In the genomic region with DNA sequence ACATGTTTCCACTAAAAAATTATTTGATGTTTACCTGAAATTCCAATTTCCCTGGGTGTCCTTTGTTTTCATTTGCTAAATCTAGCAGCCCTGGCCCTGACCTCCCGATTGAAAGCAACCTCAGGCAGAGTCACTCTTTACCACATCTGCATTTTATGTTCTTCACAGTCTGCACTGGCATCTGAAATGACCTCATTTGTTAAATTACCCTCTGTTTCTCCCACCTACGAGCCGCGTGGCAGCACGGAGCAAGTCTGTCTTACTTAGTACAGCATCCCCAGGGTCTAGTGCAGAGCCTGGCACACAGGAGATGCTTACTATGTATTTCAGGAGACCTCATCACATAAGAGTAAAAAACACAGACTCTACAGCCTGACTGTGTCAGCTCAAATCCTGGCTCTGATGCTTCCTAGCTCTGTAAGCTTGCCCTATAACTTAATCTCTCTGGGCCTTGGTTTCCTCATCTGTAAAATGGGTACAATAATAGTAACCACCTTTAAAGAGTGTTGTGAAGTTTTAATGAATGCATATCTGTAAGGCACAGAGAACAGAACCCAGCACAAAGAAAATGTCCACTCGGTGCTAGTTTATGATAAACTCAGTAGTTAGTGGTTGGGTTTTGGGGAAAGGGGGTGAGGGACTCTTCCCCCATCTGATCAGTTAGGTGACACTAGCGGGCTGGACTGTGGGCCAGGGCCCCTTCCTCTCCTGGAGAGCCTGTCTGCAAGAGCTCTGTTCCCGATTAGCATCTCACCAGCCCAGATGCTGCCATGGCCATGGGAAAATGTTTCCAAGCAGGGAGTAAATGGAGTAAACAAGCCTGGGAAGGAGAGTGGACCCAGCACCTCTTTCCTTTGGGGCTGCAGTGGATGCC, we compare ENCODE assay signal across 14 cellular contexts.
DNase-seq lines count a peak whose midpoint lies in the region; TF ChIP-seq lines count a peak whose summit lies in the region.
"Had no signal": no experiment of that assay in that cellular context is flagged by ENCODE, and none has a peak within 500 bp of the region (broad histone marks: within the 10 kb centered on the region; RNA-seq: fewer than 3 reads in every experiment).

No MANE protein-coding gene starts in this region.

- no CpG with 5 or more reads among the region's 8 CpGs for WGBS in mesendoderm (ENCODE audit: extremely low coverage, insufficient coverage, low lambda C conversion rate)

- POLR2A ChIA-PET in Caco-2 (lab: Charles Lee) = interaction anchor here (0.5 kb wide), 1 partner anchor 34 kb away, joined by 7 read pairs; no protein-coding TSS in a partner anchor

- no peak overlapping the region for H3K9ac ChIP-seq in mesendoderm (ENCODE audit: low read length)

- no peak overlapping the region for H4K5ac ChIP-seq in mesendoderm (ENCODE audit: low read length)

- H3K9me3 ChIP-seq in cardiac muscle cell (ENCODE audit: low read depth) = no peaks in the 10 kb centered on the region
- no peaks in the 10 kb centered on the region for H3K9me3 ChIP-seq in right atrium auricular region
- no peaks in the 10 kb centered on the region for H3K9me3 ChIP-seq in Caco-2
- H3K9me3 ChIP-seq: BE2C, HAP-1 had no signal

- CTCF ChIA-PET in Caco-2 (lab: Charles Lee) = interaction anchor here (1.3 kb wide), 1 partner anchor 82 kb away, joined by 3 read pairs; no protein-coding TSS in a partner anchor

- no peak overlapping the region for H2BK15ac ChIP-seq in mesendoderm (replicated peaks; ENCODE audit: low read depth)

- H3K27ac Mint-ChIP-seq in endothelial cell (ENCODE audit: unreplicated experiment) (peak overlapping the region; percentile 44), Caco-2 (ENCODE audit: unreplicated experiment) (no peak overlapping the region)

- H3K4ac ChIP-seq in mesendoderm (ENCODE audit: low read depth, low read length) = no peak overlapping the region

- no peak for DNase-seq in cardiac muscle cell (ENCODE audit: low read depth in 1 of 2, low spot score in 1 of 2)
- DNase-seq in right atrium auricular region (ENCODE audit: low spot score) = no peak
- DNase-seq in activated CD8-positive, alpha-beta memory T cell treated with anti-CD3 and anti-CD28 coated beads for 24 hours = peak; percentile 77
- DNase-seq in endothelial cell (ENCODE audit: low spot score) = no peak
- DNase-seq in substantia nigra (lab: John Stamatoyannopoulos, UW) = no peak
- DNase-seq in mesendoderm = no peak
- no peak for DNase-seq in Caco-2
- no peak for DNase-seq in AG08396 (ENCODE audit: low spot score)
- DNase-seq: amniotic stem cell, BE2C, IMR-90, NCI-H1930 had no signal

- H3K18ac ChIP-seq in mesendoderm (ENCODE audit: low read length) = no peak overlapping the region

- H3K79me1 ChIP-seq in mesendoderm (ENCODE audit: low read length) = no peaks in the 10 kb centered on the region

- H3K27me3 Mint-ChIP-seq in endothelial cell (ENCODE audit: unreplicated experiment) (peaks cover 35% of the 10 kb centered on the region), Caco-2 (ENCODE audit: insufficient read depth, unreplicated experiment) (no peaks in the 10 kb centered on the region)

- intact Hi-C loops in Caco-2 (cut with micrococcal nuclease; ENCODE audit: unreplicated experiment) = no loop called here

- no peak overlapping the region for H2BK120ac ChIP-seq in mesendoderm (ENCODE audit: low read depth, low read length)

- no TSS peak for BruUV-seq in Caco-2 (replicated peaks; lab: Mats Ljungman, UMichigan)

- no peak overlapping the region for H3K56ac ChIP-seq in mesendoderm (ENCODE audit: low read length)

- H3K4me3 Mint-ChIP-seq in endothelial cell (ENCODE audit: unreplicated experiment) (no peak overlapping the region), Caco-2 (ENCODE audit: unreplicated experiment) (no peak overlapping the region)

- TF ChIP-seq CTCF in cardiac muscle cell (IDR thresholded peaks at IDR 0.05; ENCODE audit: low read depth, low read length) (no peak), right atrium auricular region (IDR thresholded peaks at IDR 0.05) (no peak), endothelial cell (IDR thresholded peaks at IDR 0.05; ENCODE audit: unreplicated experiment) (no peak), Caco-2 (IDR thresholded peaks at IDR 0.05; ENCODE audit: insufficient read depth in 1 of 2, low read depth in 1 of 2, low read length in 1 of 2, severe bottlenecking in 1 of 2, unreplicated experiment in 1 of 2) (no peak)

- no peak overlapping the region for H2AK5ac ChIP-seq in mesendoderm (ENCODE audit: low read length)

- H3K9me3 Mint-ChIP-seq in endothelial cell (ENCODE audit: unreplicated experiment) (no peaks in the 10 kb centered on the region), Caco-2 (ENCODE audit: unreplicated experiment) (no peaks in the 10 kb centered on the region)

- H3K36me3 ChIP-seq in cardiac muscle cell (no peaks in the 10 kb centered on the region), right atrium auricular region (peaks cover 5% of the 10 kb centered on the region), mesendoderm (ENCODE audit: control insufficient read depth, insufficient read depth, low read length) (peaks cover 2% of the 10 kb centered on the region), Caco-2 (ENCODE audit: control insufficient read depth, insufficient read depth, low read length) (no peaks in the 10 kb centered on the region)
- H3K36me3 ChIP-seq: BE2C, HAP-1 had no signal

- H4K8ac ChIP-seq in mesendoderm (ENCODE audit: low read depth, low read length) = no peak overlapping the region

- no peak overlapping the region for H3K4me2 ChIP-seq in mesendoderm (ENCODE audit: low read length)
- H3K4me2 ChIP-seq: hepatocyte had no signal

- H3K27me3 ChIP-seq in cardiac muscle cell = no peaks in the 10 kb centered on the region
- no peaks in the 10 kb centered on the region for H3K27me3 ChIP-seq in right atrium auricular region
- no peaks in the 10 kb centered on the region for H3K27me3 ChIP-seq in mesendoderm (ENCODE audit: insufficient read depth, low read length, poor library complexity)
- H3K27me3 ChIP-seq in Caco-2 (replicated peaks; ENCODE audit: control insufficient read depth, insufficient read depth, low read length) = no peaks in the 10 kb centered on the region
- H3K27me3 ChIP-seq: BE2C, hepatocyte had no signal

- H3K4me1 ChIP-seq in cardiac muscle cell (ENCODE audit: low read depth) (peaks cover 12% of the 10 kb centered on the region), right atrium auricular region (peaks cover 0 to 19% of the 10 kb centered on the region in 2 donors), mesendoderm (ENCODE audit: control insufficient read depth, low read depth, low read length) (no peaks in the 10 kb centered on the region), Caco-2 (no peaks in the 10 kb centered on the region)
- H3K4me1 ChIP-seq: BE2C had no signal

- H3K4me1 Mint-ChIP-seq in endothelial cell (ENCODE audit: unreplicated experiment) (peaks cover 68% of the 10 kb centered on the region), Caco-2 (ENCODE audit: low read depth, unreplicated experiment) (no peaks in the 10 kb centered on the region)

- no peak overlapping the region for H3K23ac ChIP-seq in mesendoderm (ENCODE audit: low read length)

- peak overlapping the region; percentile 74 for H3K27ac ChIP-seq in cardiac muscle cell
- H3K27ac ChIP-seq in right atrium auricular region = no peak overlapping the region
- H3K27ac ChIP-seq in substantia nigra (ENCODE audit: low read depth, low read length, poor library complexity, severe bottlenecking) = peak overlapping the region; percentile 80
- H3K27ac ChIP-seq in mesendoderm (ENCODE audit: low read depth, low read length) = no peak overlapping the region

- H3K4me3 ChIP-seq in cardiac muscle cell (no peak overlapping the region), right atrium auricular region (no peak overlapping the region), mesendoderm (ENCODE audit: low read length) (no peak overlapping the region), Caco-2 (ENCODE audit: low read depth, low read length) (no peak overlapping the region)
- H3K4me3 ChIP-seq: HAP-1, hepatocyte had no signal

- no peak overlapping the region for H2BK5ac ChIP-seq in mesendoderm (ENCODE audit: low read length)

- no peaks in the 10 kb centered on the region for H3K79me2 ChIP-seq in mesendoderm (ENCODE audit: control insufficient read depth, insufficient read depth, low read length)
- H3K79me2 ChIP-seq: hepatocyte had no signal

- H3K36me3 Mint-ChIP-seq in endothelial cell (ENCODE audit: low read depth, unreplicated experiment) (peaks cover 71% of the 10 kb centered on the region), Caco-2 (ENCODE audit: insufficient read depth, unreplicated experiment) (no peaks in the 10 kb centered on the region)

Comparison
In these comparisons a context has a peak if more than half of its experiments do, and no peak if none do; other contexts are left out.
1. H3K27ac ChIP-seq: peak in cardiac muscle cell (single experiment) and substantia nigra (single experiment); none in right atrium auricular region (0 of 2) and mesendoderm (single experiment).